In the genomic region with DNA sequence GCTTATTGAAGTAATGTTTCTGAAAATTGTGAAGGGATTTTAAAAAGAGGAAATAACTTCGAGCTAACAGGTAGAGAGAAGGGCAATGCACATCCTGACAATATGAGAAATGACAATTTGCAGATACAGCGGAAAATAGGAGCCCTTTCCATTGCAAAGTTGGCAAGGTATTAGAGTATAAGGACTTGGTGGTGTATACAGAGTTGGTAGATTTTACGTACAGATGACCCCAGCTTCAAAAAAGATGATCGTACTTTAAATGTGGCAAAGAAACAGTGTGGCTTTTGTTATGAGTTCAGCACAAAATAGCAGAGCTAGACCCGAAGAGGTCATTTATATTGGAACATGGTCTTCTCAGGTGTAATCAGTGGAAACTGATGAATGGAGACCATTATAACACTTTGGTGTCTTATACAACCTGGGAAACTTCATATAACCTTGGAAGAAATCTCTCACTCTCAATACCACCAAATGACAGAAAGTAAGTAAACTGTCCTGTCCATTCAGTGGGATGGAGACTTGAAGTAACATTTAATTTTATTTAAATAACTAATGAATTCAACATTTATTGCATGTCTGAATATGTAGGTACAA, we compare ENCODE assay signal across 9 cellular contexts. TPM values are rescaled to one million over a fixed set of nuclear protein-coding genes. Genes with fewer than 3 reads are reported as not detected.
DNase-seq lines count a peak whose midpoint lies in the region; ATAC-seq and TF ChIP-seq lines count a peak whose summit lies in the region.
"Had no signal": no experiment of that assay in that cellular context is flagged by ENCODE, and none has a peak within 500 bp of the region (broad histone marks: within the 10 kb centered on the region; RNA-seq: fewer than 3 reads in every experiment).

No MANE protein-coding gene starts in this region.

- intact Hi-C loops in CD8-positive, alpha-beta T cell (cut with DNase I, micrococcal nuclease) = loop anchor here (1.0 to 10.0 kb wide), 6 partner anchors 9 to 495 kb away; no protein-coding TSS in a partner anchor

- H3K27ac Mint-ChIP-seq in CD8-positive, alpha-beta T cell = peak overlapping the region; percentile 89

- CTCF ChIA-PET in CD8-positive, alpha-beta T cell (lab: Charles Lee) = interaction anchor here (0.6 to 3.5 kb wide), 8 partner anchors 16 to 233 kb away, joined by 3 to 14 read pairs (median 3); no protein-coding TSS in a partner anchor

- DNase-seq in CD8-positive, alpha-beta T cell = no peak
- DNase-seq in MG63 (no peak), NCI-H82 treated with DMSO at 0.1 percent for 48 hours (lab: John Stamatoyannopoulos, UW; ENCODE audit: unreplicated experiment) (no peak), GDM1 (lab: John Stamatoyannopoulos, UW) (no peak), Kasumi-1 (lab: John Stamatoyannopoulos, UW) (no peak)

- POLR2A ChIA-PET in CD8-positive, alpha-beta T cell (lab: Charles Lee) = interaction anchor here (0.9 to 3.0 kb wide), 6 partner anchors 26 to 108 kb away, joined by 3 to 18 read pairs (median 4); a partner anchor contains a TSS

- peak overlapping the region; percentile 20 to 59 for H3K9ac ChIP-seq in duodenal mucosa (ENCODE audit: low read depth in 1 of 2, low read length in 2 of 2)
- no peak overlapping the region for H3K9ac ChIP-seq in rectal smooth muscle tissue (ENCODE audit: low read length)

- H3K9me3 Mint-ChIP-seq in CD8-positive, alpha-beta T cell = peaks cover 11% of the 10 kb centered on the region

- H3K36me3 ChIP-seq in CD8-positive, alpha-beta T cell (ENCODE audit: insufficient read depth, low read length) = no peaks in the 10 kb centered on the region
- H3K36me3 ChIP-seq in MG63 = no peaks in the 10 kb centered on the region; the same call in 1 of the 2 replicates
- H3K36me3 ChIP-seq in duodenal mucosa (ENCODE audit: control insufficient read depth in 1 of 2, insufficient read depth in 2 of 2, low read length in 2 of 2) = no peaks in the 10 kb centered on the region
- H3K36me3 ChIP-seq in rectal smooth muscle tissue (ENCODE audit: control insufficient read depth, insufficient read depth, low read length) = no peaks in the 10 kb centered on the region

- no peaks in the 10 kb centered on the region for H3K27me3 ChIP-seq in CD8-positive, alpha-beta T cell (ENCODE audit: insufficient read depth, low read length)
- H3K27me3 ChIP-seq in MG63 (no peaks in the 10 kb centered on the region), duodenal mucosa (ENCODE audit: control insufficient read depth in 1 of 2, insufficient read depth in 2 of 2, low read length in 2 of 2) (no peaks in the 10 kb centered on the region), rectal smooth muscle tissue (ENCODE audit: control insufficient read depth, insufficient read depth, low read length) (no peaks in the 10 kb centered on the region)

- peaks cover 22% of the 10 kb centered on the region for H3K4me1 ChIP-seq in CD8-positive, alpha-beta T cell (ENCODE audit: insufficient read depth, low read length)
- H3K4me1 ChIP-seq in duodenal mucosa (ENCODE audit: control insufficient read depth in 1 of 2, insufficient read depth in 2 of 2, low read length in 2 of 2) = peaks cover 0 to 5% of the 10 kb centered on the region in 2 donors
- no peaks in the 10 kb centered on the region for H3K4me1 ChIP-seq in rectal smooth muscle tissue (ENCODE audit: control insufficient read depth, insufficient read depth, low read length)

- peaks cover 4% of the 10 kb centered on the region for H3K9me3 ChIP-seq in CD8-positive, alpha-beta T cell (ENCODE audit: low read length)
- H3K9me3 ChIP-seq in MG63 (peaks cover 10% of the 10 kb centered on the region), duodenal mucosa (ENCODE audit: control insufficient read depth in 1 of 2, low read length in 2 of 2) (no peaks in the 10 kb centered on the region)

- H3K36me3 Mint-ChIP-seq in CD8-positive, alpha-beta T cell = peaks cover 48% of the 10 kb centered on the region

- peak overlapping the region; percentile 89 for H3K4me3 Mint-ChIP-seq in CD8-positive, alpha-beta T cell

- TF ChIP-seq CTCF in CD8-positive, alpha-beta T cell (IDR thresholded peaks at IDR 0.05) = no peak

- H3K4me1 Mint-ChIP-seq in CD8-positive, alpha-beta T cell (ENCODE audit: low read depth) = peaks cover 48% of the 10 kb centered on the region

- H3K4me3 ChIP-seq in CD8-positive, alpha-beta T cell (ENCODE audit: low read depth, low read length) = peak overlapping the region; percentile 73
- H3K4me3 ChIP-seq in MG63 (peak overlapping the region; percentile 56), duodenal mucosa (ENCODE audit: low read depth in 1 of 2, low read length in 2 of 2) (peak overlapping the region; percentile 48 to 74), rectal smooth muscle tissue (ENCODE audit: low read length) (peak overlapping the region; percentile 51)

- peak overlapping the region; percentile 35 for H3K27ac ChIP-seq in CD8-positive, alpha-beta T cell (ENCODE audit: low read depth, low read length)
- H3K27ac ChIP-seq in duodenal mucosa (ENCODE audit: low read depth, low read length) (peak overlapping the region; percentile 28), rectal smooth muscle tissue (ENCODE audit: low read depth, low read length) (peak overlapping the region; percentile 24)

- no peak for ATAC-seq in CD8-positive, alpha-beta T cell
- ATAC-seq in GM18519 (IDR thresholded peaks at IDR 0.05; ENCODE audit: low FRiP score, unreplicated experiment) = no peak

- H3K27me3 Mint-ChIP-seq in CD8-positive, alpha-beta T cell (ENCODE audit: low read depth) = no peaks in the 10 kb centered on the region

RNA-seq across cellular contexts. Expression of a gene that starts 2.3 kb away (rescaled TPM):
- total RNA-seq in CD8-positive, alpha-beta T cell = 100 to 1,000 TPM; 141 to 145 TPM
- total RNA-seq in MG63 (2014; rRNA removed; shearing (Covaris generic); ENCODE audit: low replicate concordance) = 14.3 and 27.2 TPM in 2 replicates

RNA-seq across cellular contexts. Expression of a gene that starts 14.4 kb away (rescaled TPM):
- total RNA-seq in CD8-positive, alpha-beta T cell = not detected
- not detected in 2 replicates for total RNA-seq in MG63 (2014; rRNA removed; shearing (Covaris generic); ENCODE audit: low replicate concordance)
- total RNA-seq: frontal cortex had no signal

RNA-seq across cellular contexts. Expression of a gene that starts 39.6 kb away (rescaled TPM):
- under 1 TPM; 0.78 to 0.92 TPM for total RNA-seq in CD8-positive, alpha-beta T cell
- 1.8 TPM in 1 of 2 replicates, not detected in the other for total RNA-seq in MG63 (2014; rRNA removed; shearing (Covaris generic); ENCODE audit: low replicate concordance)
- total RNA-seq: frontal cortex had no signal
